In genomic region chr2:21175895-21176646, GRCh38 we compare ENCODE assay signal across 12 cellular contexts. TPM values are rescaled to one million over a fixed set of nuclear protein-coding genes. Genes with fewer than 3 reads are reported as not detected.
DNase-seq lines count a peak whose midpoint lies in the region; ATAC-seq, FAIRE-seq and TF ChIP-seq lines count a peak whose summit lies in the region.
"Had no signal": no experiment of that assay in that cellular context is flagged by ENCODE, and none has a peak within 500 bp of the region (broad histone marks: within the 10 kb centered on the region; RNA-seq: fewer than 3 reads in every experiment).

No MANE protein-coding gene starts in this region.

- no peaks in the 10 kb centered on the region for H3K27me3 Mint-ChIP-seq in GM23338 (ENCODE audit: insufficient read depth, low read depth, poor library complexity)
- no peaks in the 10 kb centered on the region for H3K27me3 Mint-ChIP-seq in activated T-cell treated with anti-CD3 and anti-CD28 coated beads, Interleukin-2, amount 50 U/mL, for 72 hours (ENCODE audit: low read depth)

- CTCF ChIA-PET in PC-9 (lab: Charles Lee) = no interaction called here

- H3K4me3 ChIP-seq in GM23338 (no peak overlapping the region), PC-9 (no peak overlapping the region)

- H3K9me3 ChIP-seq in PC-9 (ENCODE audit: insufficient read depth, low read depth) = no peaks in the 10 kb centered on the region

- no peak overlapping the region for H3K27ac Mint-ChIP-seq in GM23338
- H3K27ac Mint-ChIP-seq in activated T-cell treated with anti-CD3 and anti-CD28 coated beads, Interleukin-2, amount 50 U/mL, for 72 hours = no peak overlapping the region

- intact Hi-C loops in PC-9 (cut with micrococcal nuclease; ENCODE audit: unreplicated experiment) = loop anchor here (10.0 kb wide), 1 partner anchor 139 kb away; no protein-coding TSS in a partner anchor

- H3K9me2 ChIP-seq in GM23338 (ENCODE audit: insufficient read depth) (no peaks in the 10 kb centered on the region), PC-9 (ENCODE audit: insufficient read depth) (no peaks in the 10 kb centered on the region)

- peaks cover 4% of the 10 kb centered on the region; the same call in 2 of the 3 replicates for H3K4me1 Mint-ChIP-seq in GM23338
- no peaks in the 10 kb centered on the region for H3K4me1 Mint-ChIP-seq in activated T-cell treated with anti-CD3 and anti-CD28 coated beads, Interleukin-2, amount 50 U/mL, for 72 hours (ENCODE audit: low read depth)

- H3K36me3 Mint-ChIP-seq in GM23338 (ENCODE audit: low read depth) = no peaks in the 10 kb centered on the region
- H3K36me3 Mint-ChIP-seq in activated T-cell treated with anti-CD3 and anti-CD28 coated beads, Interleukin-2, amount 50 U/mL, for 72 hours (ENCODE audit: insufficient read depth in 2 of 2) = no peaks in the 10 kb centered on the region

- no peak overlapping the region for H3K4me3 Mint-ChIP-seq in GM23338
- H3K4me3 Mint-ChIP-seq in activated T-cell treated with anti-CD3 and anti-CD28 coated beads, Interleukin-2, amount 50 U/mL, for 72 hours = no peak overlapping the region

- ATAC-seq in GM23338 (no peak), HG03520 (IDR thresholded peaks at IDR 0.05; ENCODE audit: unreplicated experiment) (no peak), GM18870 (IDR thresholded peaks at IDR 0.05; ENCODE audit: unreplicated experiment) (no peak)
- ATAC-seq in activated T-cell treated with anti-CD3 and anti-CD28 coated beads, Interleukin-2, amount 50 U/mL, for 72 hours (replicated peaks in 1 of 2) = no peak

- no TSS peak for BruUV-seq in PC-9 (replicated peaks; lab: Mats Ljungman, UMichigan)

- no peaks in the 10 kb centered on the region for H3K9me3 Mint-ChIP-seq in GM23338
- no peaks in the 10 kb centered on the region for H3K9me3 Mint-ChIP-seq in activated T-cell treated with anti-CD3 and anti-CD28 coated beads, Interleukin-2, amount 50 U/mL, for 72 hours

- DNase-seq in GM23338 (ENCODE audit: low spot score) (peak; percentile 32), PC-9 (no peak), foreskin melanocyte (peak; percentile 13), pons (ENCODE audit: low spot score) (peak; percentile 85), GM19239 (ENCODE audit: insufficient read length, low spot score) (no peak)
- no peak for DNase-seq in activated T-cell treated with anti-CD3 and anti-CD28 coated beads, Interleukin-2, amount 50 U/mL, for 72 hours
- DNase-seq: H7, MV-4-11, WERI-Rb-1 had no signal

- POLR2A ChIA-PET in PC-9 (lab: Charles Lee; ENCODE audit: unreplicated experiment) = no interaction called here

- H2AFZ ChIP-seq in GM23338 (no peak overlapping the region), PC-9 (no peak overlapping the region)

- no peak overlapping the region for H3K27ac ChIP-seq in GM23338 (ENCODE audit: low read depth)
- no peak overlapping the region for H3K27ac ChIP-seq in PC-9
- H3K27ac ChIP-seq: WERI-Rb-1 had no signal

- no peaks in the 10 kb centered on the region for H3K27me3 ChIP-seq in GM23338 (ENCODE audit: insufficient read depth)
- H3K27me3 ChIP-seq in PC-9 (ENCODE audit: insufficient read depth, low read depth) = no peaks in the 10 kb centered on the region

- H3K4me1 ChIP-seq in GM23338 (ENCODE audit: insufficient read depth) = no peaks in the 10 kb centered on the region
- H3K4me1 ChIP-seq in PC-9 (replicated peaks; ENCODE audit: insufficient read depth) = no peaks in the 10 kb centered on the region

- H3K79me2 ChIP-seq in GM23338 (replicated peaks; ENCODE audit: insufficient read depth) (no peaks in the 10 kb centered on the region), PC-9 (ENCODE audit: low read depth) (no peaks in the 10 kb centered on the region)

- H3K36me3 ChIP-seq in GM23338 (ENCODE audit: insufficient read depth) (peaks cover 4% of the 10 kb centered on the region; the same call in 1 of the 2 replicates), PC-9 (ENCODE audit: low read depth) (no peaks in the 10 kb centered on the region)
- H3K36me3 ChIP-seq: WERI-Rb-1 had no signal

- H3F3A ChIP-seq in GM23338 (replicated peaks; ENCODE audit: low read depth) (no peaks in the 10 kb centered on the region), PC-9 (ENCODE audit: insufficient read depth, low read depth) (no peaks in the 10 kb centered on the region)

- H4K20me1 ChIP-seq in GM23338 (replicated peaks; ENCODE audit: insufficient read depth) = no peaks in the 10 kb centered on the region
- no peaks in the 10 kb centered on the region for H4K20me1 ChIP-seq in PC-9 (ENCODE audit: insufficient read depth)

- FAIRE-seq in GM19239 (lab: Jason Lieb, UNC) = no peak
- FAIRE-seq: keratinocyte had no signal

- TF ChIP-seq CTCF in GM23338 (conservative IDR thresholded peaks at IDR 0.05; ENCODE audit: low read depth in 2 of 2) (peak in 1 of 2 experiments; percentile 47; a peak in 3 of 4 replicates), PC-9 (conservative IDR thresholded peaks at IDR 0.05) (peak; percentile 43; the same call in 1 of the 2 replicates)

- H3K4me2 ChIP-seq in GM23338 = no peak overlapping the region
- no peak overlapping the region for H3K4me2 ChIP-seq in PC-9

TF ChIP-seq in GM23338, 12 proteins besides CTCF, POLR2A, EP300 and RAD21:
- TF ChIP-seq CREB1 (CRISPR knock-in tag; IDR thresholded peaks at IDR 0.05; ENCODE audit: low read depth) (no peak), ZNF331 (CRISPR knock-in tag; IDR thresholded peaks at IDR 0.05; ENCODE audit: low read depth) (no peak), ZNF114 (CRISPR knock-in tag; IDR thresholded peaks at IDR 0.05) (no peak), REST (IDR thresholded peaks at IDR 0.05; ENCODE audit: unreplicated experiment) (no peak), EZH2phosphoT487 (IDR thresholded peaks at IDR 0.05; ENCODE audit: unreplicated experiment) (no peak)

RNA-seq across cellular contexts. Expression of gene TDRD15, which starts 52.3 kb away (rescaled TPM):
- total RNA-seq in GM23338 (2014; rRNA removed; shearing (Covaris generic)) = 0.07 TPM in 1 of 2 replicates, not detected in the other
- 0.10 TPM in 1 of 2 replicates, not detected in the other for polyA plus RNA-seq in GM23338 (2016; fragmentation: Nextera tagmentation; extraction: Ambion mirVana)
- 1.9 and 2.9 TPM in 2 replicates for total RNA-seq in PC-9 (2021)
- not detected for total RNA-seq in activated T-cell treated with anti-CD3 and anti-CD28 coated beads, Interleukin-2, amount 50 U/mL, for 72 hours
- total RNA-seq: H7 had no signal
- polyA plus RNA-seq: keratinocyte had no signal

Comparison
In these comparisons a context has a peak if more than half of its experiments do, and no peak if none do; other contexts are left out.
1. DNase-seq: peak in GM23338 (single experiment), foreskin melanocyte (single experiment) and pons (single experiment); none in PC-9 (0 of 2), GM19239 (single experiment) and activated T-cell treated with anti-CD3 and anti-CD28 coated beads, Interleukin-2, amount 50 U/mL, for 72 hours (0 of 2).